1 cellular context compared by ENCODE assay signal in genomic region chr10:7787857-7788639, GRCh38.
TF ChIP-seq lines count a peak whose summit lies in the region.

Gene ATP5F1C, plus strand, starts transcription at chr10:7788177. Its CDS starts 31 bp downstream, at chr10:7788208.
Gene KIN, minus strand, starts transcription at chr10:7787993. Its CDS starts 60 bp downstream, at chr10:7787933.

TF ChIP-seq in K562, 482 proteins besides CTCF, POLR2A, EP300 and RAD21 (continued from another document and continues in another):
- TF ChIP-seq PREB (CRISPR knock-in tag; IDR thresholded peaks at IDR 0.05) (no peak), ZFX (CRISPR knock-in tag; IDR thresholded peaks at IDR 0.05) (peak; percentile 98), MXD1 (CRISPR knock-in tag; IDR thresholded peaks at IDR 0.05; ENCODE audit: borderline replicate concordance, poor library complexity, severe bottlenecking) (no peak), TAF7 (tag; IDR thresholded peaks at IDR 0.05) (peak; percentile 72), TSHZ1 (CRISPR knock-in tag; IDR thresholded peaks at IDR 0.05) (no peak), CHD2 (IDR thresholded peaks at IDR 0.05; ENCODE audit: low read depth, low read length) (peak; percentile 99), IFI16 (CRISPR knock-in tag; IDR thresholded peaks at IDR 0.05) (no peak), JUN (IDR thresholded peaks at IDR 0.05; ENCODE audit: borderline replicate concordance, low read depth, low read length) (no peak), JUN (CRISPR knock-in tag; IDR thresholded peaks at IDR 0.05; ENCODE audit: borderline replicate concordance) (no peak), MXI1 (IDR thresholded peaks at IDR 0.05; ENCODE audit: low read depth, low read length) (0 out of 2 replicates have a peak, but pooled peaks have one; percentile 34), PCBP1 (IDR thresholded peaks at IDR 0.05; ENCODE audit: low read depth, low read length, poor library complexity, severe bottlenecking) (no peak), CXXC5 (CRISPR knock-in tag; IDR thresholded peaks at IDR 0.05) (peak; percentile 38), ZNF311 (CRISPR knock-in tag; IDR thresholded peaks at IDR 0.05) (no peak), RHOXF2B (CRISPR knock-in tag; conservative IDR thresholded peaks at IDR 0.05) (no peak), ZBTB5 (IDR thresholded peaks at IDR 0.05) (no peak), MCM7 (IDR thresholded peaks at IDR 0.05) (no peak), ZBED1 (IDR thresholded peaks at IDR 0.05) (peak; percentile 39; the same call in 1 of the 2 replicates), NONO (IDR thresholded peaks at IDR 0.05; ENCODE audit: low read depth in 2 of 2, low read length in 1 of 2) (no peak), GTF2F1 (IDR thresholded peaks at IDR 0.05; ENCODE audit: low read depth, low read length) (no peak), ZNF76 (CRISPR knock-in tag; IDR thresholded peaks at IDR 0.05; ENCODE audit: borderline replicate concordance) (no peak), PCBP2 (IDR thresholded peaks at IDR 0.05; ENCODE audit: low read depth, low read length, poor library complexity, severe bottlenecking) (no peak), STAT5A (IDR thresholded peaks at IDR 0.05; ENCODE audit: borderline replicate concordance, low read length) (no peak), FOXA3 (CRISPR knock-in tag; conservative IDR thresholded peaks at IDR 0.05 in 1 of 2, IDR thresholded peaks at IDR 0.05 in 1 of 2) (no peak), TAF1 (IDR thresholded peaks at IDR 0.05; ENCODE audit: control insufficient read depth, extremely low read depth, insufficient read depth, low read length, severe bottlenecking) (peak; percentile 69), POU5F1 (IDR thresholded peaks at IDR 0.05; ENCODE audit: borderline replicate concordance, low read depth, low read length, partially characterized antibody) (no peak), SMAD1 (IDR thresholded peaks at IDR 0.05; ENCODE audit: low read depth, low read length, partially characterized antibody) (peak; percentile 55), PTBP1 (IDR thresholded peaks at IDR 0.05; ENCODE audit: low read depth, low read length) (no peak), U2AF1 (optimal IDR thresholded peaks at IDR 0.05; ENCODE audit: low read depth, low read length) (no peak), ZNF644 (tag; IDR thresholded peaks at IDR 0.05; ENCODE audit: low read depth) (no peak), HMGN3 (IDR thresholded peaks at IDR 0.05; ENCODE audit: borderline replicate concordance, extremely low read depth, insufficient read length, low read depth, low read length) (peak; percentile 57), SPI1 (IDR thresholded peaks at IDR 0.05; ENCODE audit: borderline replicate concordance, low read depth, low read length) (peak; percentile 56; the same call in 1 of the 2 replicates), ETV5 (CRISPR knock-in tag; IDR thresholded peaks at IDR 0.05; ENCODE audit: low read depth) (peak; percentile 45; the same call in 1 of the 2 replicates), USF2 (CRISPR knock-in tag; IDR thresholded peaks at IDR 0.05) (no peak), ZNF224 (CRISPR knock-in tag; IDR thresholded peaks at IDR 0.05) (no peak), CREB3L1 (IDR thresholded peaks at IDR 0.05; ENCODE audit: borderline replicate concordance, low read depth) (peak; percentile 84; the same call in 1 of the 2 replicates), MEIS2 (IDR thresholded peaks at IDR 0.05; ENCODE audit: partially characterized antibody) (peak; percentile 74), ZNF263 (CRISPR knock-in tag; IDR thresholded peaks at IDR 0.05; ENCODE audit: borderline replicate concordance) (no peak), CBFA2T2 (conservative IDR thresholded peaks at IDR 0.05) (no peak), FOXP1 (CRISPR knock-in tag; IDR thresholded peaks at IDR 0.05) (0 out of 2 replicates have a peak, but pooled peaks have one; percentile 9), CBX8 (IDR thresholded peaks at IDR 0.05; ENCODE audit: borderline replicate concordance, extremely low read depth, low read depth, low read length, poor library complexity, severe bottlenecking) (no peak), ZNF764 (CRISPR knock-in tag; IDR thresholded peaks at IDR 0.05; ENCODE audit: low read depth) (no peak), L3MBTL2 (IDR thresholded peaks at IDR 0.05) (peak; percentile 56), KLF1 (tag; IDR thresholded peaks at IDR 0.05) (no peak), ZNF551 (CRISPR knock-in tag; IDR thresholded peaks at IDR 0.05) (no peak), RBFOX2 (IDR thresholded peaks at IDR 0.05; ENCODE audit: low read depth, low read length) (peak; percentile 98)
- TF ChIP-seq, protein P1, sequence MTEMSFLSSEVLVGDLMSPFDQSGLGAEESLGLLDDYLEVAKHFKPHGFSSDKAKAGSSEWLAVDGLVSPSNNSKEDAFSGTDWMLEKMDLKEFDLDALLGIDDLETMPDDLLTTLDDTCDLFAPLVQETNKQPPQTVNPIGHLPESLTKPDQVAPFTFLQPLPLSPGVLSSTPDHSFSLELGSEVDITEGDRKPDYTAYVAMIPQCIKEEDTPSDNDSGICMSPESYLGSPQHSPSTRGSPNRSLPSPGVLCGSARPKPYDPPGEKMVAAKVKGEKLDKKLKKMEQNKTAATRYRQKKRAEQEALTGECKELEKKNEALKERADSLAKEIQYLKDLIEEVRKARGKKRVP (CRISPR knock-in tag; IDR thresholded peaks at IDR 0.05) = no peak
- TF ChIP-seq, protein P2, sequence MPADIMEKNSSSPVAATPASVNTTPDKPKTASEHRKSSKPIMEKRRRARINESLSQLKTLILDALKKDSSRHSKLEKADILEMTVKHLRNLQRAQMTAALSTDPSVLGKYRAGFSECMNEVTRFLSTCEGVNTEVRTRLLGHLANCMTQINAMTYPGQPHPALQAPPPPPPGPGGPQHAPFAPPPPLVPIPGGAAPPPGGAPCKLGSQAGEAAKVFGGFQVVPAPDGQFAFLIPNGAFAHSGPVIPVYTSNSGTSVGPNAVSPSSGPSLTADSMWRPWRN (IDR thresholded peaks at IDR 0.05; ENCODE audit: low read depth) = no peak
- TF ChIP-seq, protein P3, sequence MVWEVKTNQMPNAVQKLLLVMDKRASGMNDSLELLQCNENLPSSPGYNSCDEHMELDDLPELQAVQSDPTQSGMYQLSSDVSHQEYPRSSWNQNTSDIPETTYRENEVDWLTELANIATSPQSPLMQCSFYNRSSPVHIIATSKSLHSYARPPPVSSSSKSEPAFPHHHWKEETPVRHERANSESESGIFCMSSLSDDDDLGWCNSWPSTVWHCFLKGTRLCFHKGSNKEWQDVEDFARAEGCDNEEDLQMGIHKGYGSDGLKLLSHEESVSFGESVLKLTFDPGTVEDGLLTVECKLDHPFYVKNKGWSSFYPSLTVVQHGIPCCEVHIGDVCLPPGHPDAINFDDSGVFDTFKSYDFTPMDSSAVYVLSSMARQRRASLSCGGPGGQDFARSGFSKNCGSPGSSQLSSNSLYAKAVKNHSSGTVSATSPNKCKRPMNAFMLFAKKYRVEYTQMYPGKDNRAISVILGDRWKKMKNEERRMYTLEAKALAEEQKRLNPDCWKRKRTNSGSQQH (CRISPR knock-in tag; IDR thresholded peaks at IDR 0.05) = no peak
- TF ChIP-seq, protein P4, sequence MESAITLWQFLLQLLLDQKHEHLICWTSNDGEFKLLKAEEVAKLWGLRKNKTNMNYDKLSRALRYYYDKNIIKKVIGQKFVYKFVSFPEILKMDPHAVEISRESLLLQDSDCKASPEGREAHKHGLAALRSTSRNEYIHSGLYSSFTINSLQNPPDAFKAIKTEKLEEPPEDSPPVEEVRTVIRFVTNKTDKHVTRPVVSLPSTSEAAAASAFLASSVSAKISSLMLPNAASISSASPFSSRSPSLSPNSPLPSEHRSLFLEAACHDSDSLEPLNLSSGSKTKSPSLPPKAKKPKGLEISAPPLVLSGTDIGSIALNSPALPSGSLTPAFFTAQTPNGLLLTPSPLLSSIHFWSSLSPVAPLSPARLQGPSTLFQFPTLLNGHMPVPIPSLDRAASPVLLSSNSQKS (CRISPR knock-in tag; IDR thresholded peaks at IDR 0.05) = no peak
- TF ChIP-seq, protein P5, sequence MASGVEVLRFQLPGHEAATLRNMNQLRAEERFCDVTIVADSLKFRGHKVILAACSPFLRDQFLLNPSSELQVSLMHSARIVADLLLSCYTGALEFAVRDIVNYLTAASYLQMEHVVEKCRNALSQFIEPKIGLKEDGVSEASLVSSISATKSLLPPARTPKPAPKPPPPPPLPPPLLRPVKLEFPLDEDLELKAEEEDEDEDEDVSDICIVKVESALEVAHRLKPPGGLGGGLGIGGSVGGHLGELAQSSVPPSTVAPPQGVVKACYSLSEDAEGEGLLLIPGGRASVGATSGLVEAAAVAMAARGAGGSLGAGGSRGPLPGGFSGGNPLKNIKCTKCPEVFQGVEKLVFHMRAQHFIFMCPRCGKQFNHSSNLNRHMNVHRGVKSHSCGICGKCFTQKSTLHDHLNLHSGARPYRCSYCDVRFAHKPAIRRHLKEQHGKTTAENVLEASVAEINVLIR (CRISPR knock-in tag; IDR thresholded peaks at IDR 0.05) = no peak
